ENCODE assay signal across 20 cellular contexts in the genomic region with DNA sequence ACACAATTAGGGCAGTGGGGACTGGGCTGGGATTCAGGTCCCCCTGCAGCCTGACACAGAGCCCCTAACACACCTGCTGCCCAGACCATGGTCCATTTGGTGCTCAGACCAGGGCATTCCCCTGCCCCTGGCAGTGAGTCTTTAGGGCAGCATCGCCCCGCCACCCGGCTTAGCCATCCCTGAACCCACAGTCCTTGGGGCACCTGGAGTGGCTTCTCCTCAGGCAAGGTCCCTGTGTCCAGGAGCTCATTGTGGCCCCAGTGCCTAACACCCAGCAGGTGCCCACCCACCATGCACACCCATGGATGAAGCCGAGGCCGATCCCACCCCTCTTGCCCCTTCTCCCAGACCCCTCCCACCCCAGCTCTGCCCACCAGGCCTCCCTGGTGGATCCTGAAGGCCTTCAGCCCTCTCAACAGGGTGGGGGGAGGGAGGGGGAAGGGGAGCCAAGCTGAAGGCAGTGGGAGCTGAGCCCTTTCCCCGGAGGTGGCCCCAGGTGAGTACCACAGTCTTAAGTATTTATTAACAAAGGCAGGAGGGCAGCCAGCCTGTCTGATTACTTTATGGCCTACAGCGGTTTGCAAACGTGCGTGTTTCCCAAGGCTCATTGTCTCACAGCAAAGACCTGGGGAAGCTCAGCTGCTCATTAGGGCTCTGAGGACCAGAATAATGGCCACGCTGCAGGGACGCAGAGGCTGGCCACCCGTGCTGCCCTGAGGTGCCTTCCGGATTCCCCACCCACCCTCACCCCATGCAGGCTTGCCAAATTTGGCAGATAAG. TPM values are rescaled to one million over a fixed set of nuclear protein-coding genes. Genes with fewer than 3 reads are reported as not detected.
DNase-seq lines count a peak whose midpoint lies in the region; ATAC-seq and TF ChIP-seq lines count a peak whose summit lies in the region.
"Had no signal": no experiment of that assay in that cellular context is flagged by ENCODE, and none has a peak within 500 bp of the region (broad histone marks: within the 10 kb centered on the region; RNA-seq: fewer than 3 reads in every experiment).

No MANE protein-coding gene starts in this region.

- H3K27me3 ChIP-seq in endodermal cell (ENCODE audit: control insufficient read depth, insufficient read depth, low read length, poor library complexity, severe bottlenecking): peaks cover 9% of the 10 kb centered on the region
- no peaks in the 10 kb centered on the region for H3K27me3 ChIP-seq in neural progenitor cell
- peaks cover 0 to 58% (median 32%) of the 10 kb centered on the region in 7 donors for H3K27me3 ChIP-seq in heart right ventricle
- H3K27me3 ChIP-seq: BLaER1 had no signal

- H4K20me1 ChIP-seq in neural progenitor cell (ENCODE audit: low read depth): no peaks in the 10 kb centered on the region
- H4K20me1 ChIP-seq: BLaER1 had no signal

- H3K27ac ChIP-seq in endodermal cell (ENCODE audit: low read depth, low read length): peak overlapping the region; percentile 66
- H3K27ac ChIP-seq in neural progenitor cell: no peak overlapping the region
- no peak overlapping the region for H3K27ac ChIP-seq in heart right ventricle
- H3K27ac ChIP-seq: BLaER1, SJCRH30 had no signal

- TF ChIP-seq CTCF in endodermal cell (conservative IDR thresholded peaks at IDR 0.05): no peak
- TF ChIP-seq CTCF in neural progenitor cell (IDR thresholded peaks at IDR 0.05): no peak
- no peak for TF ChIP-seq CTCF in heart right ventricle (IDR thresholded peaks at IDR 0.05)

- no peak overlapping the region for H3K27ac Mint-ChIP-seq in endodermal cell
- H3K27ac Mint-ChIP-seq in neural progenitor cell: no peak overlapping the region
- H3K27ac Mint-ChIP-seq: CD4-positive, alpha-beta memory T cell; GM23338 had no signal

- H3K27me3 Mint-ChIP-seq in endodermal cell (ENCODE audit: insufficient read depth): no peaks in the 10 kb centered on the region
- H3K27me3 Mint-ChIP-seq in neural progenitor cell (ENCODE audit: insufficient read depth, low read depth): peaks cover 6% of the 10 kb centered on the region

- H3K4me3 Mint-ChIP-seq in endodermal cell (no peak overlapping the region), neural progenitor cell (no peak overlapping the region)
- H3K4me3 Mint-ChIP-seq: CD4-positive, alpha-beta memory T cell; GM23338 had no signal

- H3K9ac ChIP-seq in endodermal cell (ENCODE audit: extremely low read depth, low read length, poor library complexity, severe bottlenecking) (no peak overlapping the region), neural progenitor cell (no peak overlapping the region)
- H3K9ac ChIP-seq: BLaER1 had no signal

- no peak for ATAC-seq in heart right ventricle

- intact Hi-C loops in heart right ventricle (cut with DNase I): no loop called here

- 89 to 90% methylated on average over 7 to 13 of the region's 13 CpGs for WGBS in endodermal cell (ENCODE audit: insufficient coverage in 1 of 2, insufficient read length in 1 of 2), 2 experiments
- 78 to 79% methylated on average over 13 of the region's 13 CpGs for WGBS in heart right ventricle, 2 donors

- H3K4me1 Mint-ChIP-seq in endodermal cell (no peaks in the 10 kb centered on the region), neural progenitor cell (peaks cover 5% of the 10 kb centered on the region)
- H3K4me1 Mint-ChIP-seq: CD4-positive, alpha-beta memory T cell had no signal

- H3K9me3 Mint-ChIP-seq in endodermal cell: no peaks in the 10 kb centered on the region
- H3K9me3 Mint-ChIP-seq in neural progenitor cell: no peaks in the 10 kb centered on the region
- H3K9me3 Mint-ChIP-seq: CD4-positive, alpha-beta memory T cell had no signal

- no peaks in the 10 kb centered on the region for H3K36me3 Mint-ChIP-seq in endodermal cell (ENCODE audit: low read depth)
- peaks cover 2% of the 10 kb centered on the region for H3K36me3 Mint-ChIP-seq in neural progenitor cell
- H3K36me3 Mint-ChIP-seq: CD4-positive, alpha-beta memory T cell had no signal

- no peak overlapping the region for H3K4me2 ChIP-seq in neural progenitor cell
- H3K4me2 ChIP-seq: BLaER1, GM23338 had no signal

- H3K79me2 ChIP-seq in neural progenitor cell (ENCODE audit: low read depth): no peaks in the 10 kb centered on the region

- H3K36me3 ChIP-seq in endodermal cell (ENCODE audit: control insufficient read depth, insufficient read depth, low read length) (no peaks in the 10 kb centered on the region), neural progenitor cell (no peaks in the 10 kb centered on the region), heart right ventricle (no peaks in the 10 kb centered on the region)
- H3K36me3 ChIP-seq: BLaER1, HAP-1, SJCRH30 had no signal

- H3K4me1 ChIP-seq in endodermal cell (ENCODE audit: control insufficient read depth, insufficient read depth, low read length) (no peaks in the 10 kb centered on the region), neural progenitor cell (peaks cover 18% of the 10 kb centered on the region), heart right ventricle (no peaks in the 10 kb centered on the region)
- H3K4me1 ChIP-seq: HAP-1, SJCRH30 had no signal

- no peaks in the 10 kb centered on the region for H3K9me3 ChIP-seq in endodermal cell (ENCODE audit: control insufficient read depth, low read length)
- no peaks in the 10 kb centered on the region for H3K9me3 ChIP-seq in neural progenitor cell (ENCODE audit: low read depth)
- peaks cover 0 to 7% (median 0%) of the 10 kb centered on the region in 11 donors for H3K9me3 ChIP-seq in heart right ventricle
- H3K9me3 ChIP-seq: BLaER1, HAP-1 had no signal

- H3K4me3 ChIP-seq in endodermal cell (ENCODE audit: low read length) (no peak overlapping the region), neural progenitor cell (no peak overlapping the region), heart right ventricle (no peak overlapping the region)
- H3K4me3 ChIP-seq: BLaER1, GM23338, HAP-1, SJCRH30 had no signal

- no peak overlapping the region for H2AFZ ChIP-seq in neural progenitor cell (replicated peaks)
- H2AFZ ChIP-seq: GM23338 had no signal

- peak; percentile 32 for DNase-seq in NCI-H345 treated with DMSO at 0.1 percent for 48 hours (lab: John Stamatoyannopoulos, UW; ENCODE audit: unreplicated experiment)
- DNase-seq in NCI-H345 (lab: John Stamatoyannopoulos, UW): no peak
- no peak for DNase-seq in endodermal cell
- peak; percentile 34 for DNase-seq in neural progenitor cell (ENCODE audit: low spot score)
- DNase-seq in heart right ventricle: no peak
- DNase-seq in A172 (ENCODE audit: low spot score): no peak
- no peak for DNase-seq in foreskin melanocyte
- DNase-seq: CD4-positive, alpha-beta memory T cell; GDM1; KG1; NCI-H1092 treated with DMSO at 0.1 percent for 48 hours; NCI-H2081; NCI-H226; NCI-H524 treated with DMSO at 0.1 percent for 48 hours; OCI-M1; SJCRH30 had no signal

- peaks cover 5% of the 10 kb centered on the region for H3F3A ChIP-seq in neural progenitor cell (ENCODE audit: low read depth)

RNA-seq across cellular contexts. Expression of a gene that starts 38.5 kb away (rescaled TPM):
- total RNA-seq in endodermal cell: 1 to 10 TPM; 2.6 to 7.3 TPM
- 6.3 TPM for polyA plus RNA-seq in endodermal cell (2013, experiment 1 of 2)
- 6.3 TPM for polyA plus RNA-seq in endodermal cell (2013, experiment 2 of 2)
- total RNA-seq in neural progenitor cell (ENCODE audit: low replicate concordance): 0.30 and 1.6 TPM in 2 replicates
- total RNA-seq in heart right ventricle: not detected
- not detected for polyA plus RNA-seq in heart right ventricle
- total RNA-seq in A172 (2014; rRNA removed; shearing (Covaris generic)): 0.19 TPM in 1 of 2 replicates, not detected in the other
- total RNA-seq: CD4-positive, alpha-beta memory T cell; Daoy had no signal

Comparison
In these comparisons a context has a peak if more than half of its experiments do, and no peak if none do; other contexts are left out.
1. DNase-seq: peak in NCI-H345 treated with DMSO at 0.1 percent for 48 hours (single experiment) and neural progenitor cell (single experiment); none in NCI-H345 (single experiment), endodermal cell (single experiment), heart right ventricle (0 of 2), A172 (single experiment) and foreskin melanocyte (single experiment).